ENCODE assay signal across 1 cellular context in the genomic region with DNA sequence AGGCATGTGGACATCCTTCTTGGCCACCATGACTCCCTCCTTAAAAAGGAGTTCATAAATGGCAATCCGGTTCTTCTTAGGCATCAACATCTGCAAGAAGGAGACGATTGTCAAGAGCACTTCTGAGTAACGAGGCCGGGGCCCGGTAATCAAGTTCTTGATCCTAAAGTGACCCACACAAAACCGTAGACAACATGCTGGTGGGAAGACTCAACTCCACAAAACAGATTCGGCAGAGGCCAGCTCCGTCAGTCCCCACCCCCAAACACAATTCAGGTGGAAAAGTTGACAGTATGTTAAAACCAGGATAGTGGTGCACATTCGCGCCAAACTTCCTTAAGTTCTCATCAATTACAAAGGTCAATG.
TF ChIP-seq lines count a peak whose summit lies in the region.

No MANE protein-coding gene starts in this region.

TF ChIP-seq in neural cell, 6 proteins besides CTCF, POLR2A, EP300 and RAD21 (continued from another document):
- TF ChIP-seq, protein P1, sequence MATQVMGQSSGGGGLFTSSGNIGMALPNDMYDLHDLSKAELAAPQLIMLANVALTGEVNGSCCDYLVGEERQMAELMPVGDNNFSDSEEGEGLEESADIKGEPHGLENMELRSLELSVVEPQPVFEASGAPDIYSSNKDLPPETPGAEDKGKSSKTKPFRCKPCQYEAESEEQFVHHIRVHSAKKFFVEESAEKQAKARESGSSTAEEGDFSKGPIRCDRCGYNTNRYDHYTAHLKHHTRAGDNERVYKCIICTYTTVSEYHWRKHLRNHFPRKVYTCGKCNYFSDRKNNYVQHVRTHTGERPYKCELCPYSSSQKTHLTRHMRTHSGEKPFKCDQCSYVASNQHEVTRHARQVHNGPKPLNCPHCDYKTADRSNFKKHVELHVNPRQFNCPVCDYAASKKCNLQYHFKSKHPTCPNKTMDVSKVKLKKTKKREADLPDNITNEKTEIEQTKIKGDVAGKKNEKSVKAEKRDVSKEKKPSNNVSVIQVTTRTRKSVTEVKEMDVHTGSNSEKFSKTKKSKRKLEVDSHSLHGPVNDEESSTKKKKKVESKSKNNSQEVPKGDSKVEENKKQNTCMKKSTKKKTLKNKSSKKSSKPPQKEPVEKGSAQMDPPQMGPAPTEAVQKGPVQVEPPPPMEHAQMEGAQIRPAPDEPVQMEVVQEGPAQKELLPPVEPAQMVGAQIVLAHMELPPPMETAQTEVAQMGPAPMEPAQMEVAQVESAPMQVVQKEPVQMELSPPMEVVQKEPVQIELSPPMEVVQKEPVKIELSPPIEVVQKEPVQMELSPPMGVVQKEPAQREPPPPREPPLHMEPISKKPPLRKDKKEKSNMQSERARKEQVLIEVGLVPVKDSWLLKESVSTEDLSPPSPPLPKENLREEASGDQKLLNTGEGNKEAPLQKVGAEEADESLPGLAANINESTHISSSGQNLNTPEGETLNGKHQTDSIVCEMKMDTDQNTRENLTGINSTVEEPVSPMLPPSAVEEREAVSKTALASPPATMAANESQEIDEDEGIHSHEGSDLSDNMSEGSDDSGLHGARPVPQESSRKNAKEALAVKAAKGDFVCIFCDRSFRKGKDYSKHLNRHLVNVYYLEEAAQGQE (IDR thresholded peaks at IDR 0.05; ENCODE audit: borderline replicate concordance), result no peak
